Comparison of ENCODE assay signal across 5 cellular contexts in genomic region chr1:6453895-6454855, GRCh38. TPM values are rescaled to one million over a fixed set of nuclear protein-coding genes. Genes with fewer than 3 reads are reported as not detected.
"Had no signal": no experiment of that assay in that cellular context is flagged by ENCODE, and none has a peak within 500 bp of the region (broad histone marks: within the 10 kb centered on the region; RNA-seq: fewer than 3 reads in every experiment).

No MANE protein-coding gene starts in this region.

RNA-seq across cellular contexts. Expression of gene HES2, which starts 34.5 kb away (rescaled TPM):
- total RNA-seq: activated B cell treated with CpG ODN at 0.5 μM for 24 hours, cardiac septum, mononuclear cell, SJCRH30, temporal lobe had no signal
